Comparison of ENCODE assay signal across 8 cellular contexts in the genomic region with DNA sequence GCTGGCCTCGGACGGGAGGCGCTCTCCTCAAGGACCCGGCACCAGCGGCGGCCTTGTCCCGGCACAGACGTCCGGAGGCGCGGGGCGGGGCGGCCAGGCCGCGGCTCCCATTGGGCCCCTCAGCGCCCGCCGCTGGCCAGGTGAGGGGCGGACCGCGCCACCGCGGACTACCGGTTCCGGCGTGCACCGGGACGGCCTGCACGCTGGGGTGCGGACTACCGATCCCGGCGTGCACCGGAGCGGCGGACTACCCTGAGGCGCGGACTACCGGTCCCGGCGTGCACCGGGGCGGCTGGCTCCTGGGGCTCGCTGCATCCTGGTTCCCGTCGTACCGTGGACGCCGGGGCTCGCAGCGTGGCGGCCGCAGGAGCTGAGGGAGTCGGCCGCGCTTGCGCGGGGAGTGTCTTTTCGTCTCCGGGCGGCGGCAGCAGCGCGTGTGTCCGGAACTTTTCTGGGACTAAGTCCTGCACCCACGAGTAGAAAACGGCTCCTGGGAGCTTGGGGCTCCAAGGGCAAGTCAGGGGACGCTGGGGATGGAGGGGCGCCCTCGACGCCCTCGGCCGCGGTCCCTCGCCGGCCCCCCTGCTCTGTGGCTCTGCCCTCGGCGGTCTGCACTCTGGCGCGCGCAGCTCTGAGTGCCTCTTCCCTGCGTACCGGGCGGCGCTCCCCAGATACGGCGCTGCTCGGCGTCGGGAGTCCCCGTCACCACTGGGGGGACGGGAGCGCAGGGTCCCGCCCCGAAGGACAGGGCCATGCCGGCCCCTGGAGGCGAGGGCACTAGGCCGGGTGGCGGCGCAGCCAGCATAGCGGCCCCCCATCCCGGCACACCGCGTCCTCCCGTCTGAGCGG. TPM values are rescaled to one million over a fixed set of nuclear protein-coding genes. Genes with fewer than 3 reads are reported as not detected.
DNase-seq lines count a peak whose midpoint lies in the region; ATAC-seq and TF ChIP-seq lines count a peak whose summit lies in the region.

A gene (minus strand): TSS at position 86 of the 849 bp plus-strand sequence. CDS start 206 bp downstream, outside the sequence.

- peak within 1 kb of the TSS; percentile 92 for H3K4me3 ChIP-seq in kidney epithelial cell (ENCODE audit: low read depth, low read length)

- H3K27me3 ChIP-seq in kidney epithelial cell (ENCODE audit: control insufficient read depth, insufficient read depth, low read length), result no peaks in the 10 kb centered on the region

- H3K36me3 ChIP-seq in kidney epithelial cell (ENCODE audit: control insufficient read depth, insufficient read depth, low read length), result no peaks in the 10 kb centered on the region

- TF ChIP-seq CTCF in kidney epithelial cell (IDR thresholded peaks at IDR 0.05; ENCODE audit: insufficient read depth, low read length, poor library complexity, severe bottlenecking), result no peak

- ATAC-seq in GM19035 (IDR thresholded peaks at IDR 0.05; ENCODE audit: unreplicated experiment) (peak; percentile 92), HG03354 (IDR thresholded peaks at IDR 0.05; ENCODE audit: poor library complexity, severe bottlenecking, unreplicated experiment) (peak; percentile 95)

- DNase-seq in AG20443 (ENCODE audit: low spot score) (peak; percentile 97), NCI-H446 (lab: John Stamatoyannopoulos, UW) (peak; percentile 32 to 83), cerebellar nuclear complex (lab: John Stamatoyannopoulos, UW) (peak; percentile 61 to 86), kidney epithelial cell (ENCODE audit: low read depth) (peak; percentile 82)
- peak; percentile 91 for DNase-seq in activated CD4-positive, CD25-positive, alpha-beta regulatory T cell treated with anti-CD3 and anti-CD28 coated beads, Interleukin-2, amount 50 U/mL, for 72 hours
- peak; percentile 88 to 91 for DNase-seq in stimulated activated CD4-positive, alpha-beta T cell treated with anti-CD3 and anti-CD28 coated beads, Interleukin-15, amount 100 ng/mL, for 48 hours (ENCODE audit: low read depth in 2 of 2)

RNA-seq across cellular contexts. Expression of the gene that starts here (rescaled TPM):
- total RNA-seq in kidney epithelial cell, result 41.5 and 49.0 TPM in 2 replicates

Comparison
In these comparisons a context has a peak if more than half of its experiments do, and no peak if none do; other contexts are left out.
1. Peak in every context shown above with its lines: DNase-seq, ATAC-seq and H3K4me3 ChIP-seq.